ENCODE assay signal across 1 cellular context in the genomic region with DNA sequence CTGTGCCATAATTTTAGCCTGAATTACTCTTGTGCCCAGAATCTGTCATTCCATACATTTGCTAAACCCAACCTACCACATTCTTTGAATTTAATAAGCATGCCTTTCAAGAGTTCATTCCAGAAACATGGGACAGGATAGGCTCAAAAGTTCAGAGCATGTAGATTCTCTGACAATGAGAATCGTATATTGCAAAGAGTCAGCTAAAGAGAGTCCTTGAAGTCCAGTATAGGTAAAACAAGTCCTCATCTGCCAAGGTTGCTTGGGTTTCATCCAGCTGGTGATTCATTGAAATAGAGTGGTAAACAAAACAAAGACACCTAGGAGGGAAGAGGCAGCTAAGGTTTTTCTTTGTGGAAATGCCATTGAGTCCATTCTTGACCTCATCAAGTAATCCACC.
TF ChIP-seq lines count a peak whose summit lies in the region.

No MANE protein-coding gene starts in this region.

TF ChIP-seq in HCT116, 20 proteins besides CTCF, POLR2A, EP300 and RAD21 (continued from another document):
- TF ChIP-seq, protein P1, sequence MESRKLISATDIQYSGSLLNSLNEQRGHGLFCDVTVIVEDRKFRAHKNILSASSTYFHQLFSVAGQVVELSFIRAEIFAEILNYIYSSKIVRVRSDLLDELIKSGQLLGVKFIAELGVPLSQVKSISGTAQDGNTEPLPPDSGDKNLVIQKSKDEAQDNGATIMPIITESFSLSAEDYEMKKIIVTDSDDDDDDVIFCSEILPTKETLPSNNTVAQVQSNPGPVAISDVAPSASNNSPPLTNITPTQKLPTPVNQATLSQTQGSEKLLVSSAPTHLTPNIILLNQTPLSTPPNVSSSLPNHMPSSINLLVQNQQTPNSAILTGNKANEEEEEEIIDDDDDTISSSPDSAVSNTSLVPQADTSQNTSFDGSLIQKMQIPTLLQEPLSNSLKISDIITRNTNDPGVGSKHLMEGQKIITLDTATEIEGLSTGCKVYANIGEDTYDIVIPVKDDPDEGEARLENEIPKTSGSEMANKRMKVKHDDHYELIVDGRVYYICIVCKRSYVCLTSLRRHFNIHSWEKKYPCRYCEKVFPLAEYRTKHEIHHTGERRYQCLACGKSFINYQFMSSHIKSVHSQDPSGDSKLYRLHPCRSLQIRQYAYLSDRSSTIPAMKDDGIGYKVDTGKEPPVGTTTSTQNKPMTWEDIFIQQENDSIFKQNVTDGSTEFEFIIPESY (IDR thresholded peaks at IDR 0.05; ENCODE audit: extremely low read depth, insufficient replicate concordance, low read length) = no peak
- TF ChIP-seq ZFX (IDR thresholded peaks at IDR 0.05) (no peak), SP1 (IDR thresholded peaks at IDR 0.05; ENCODE audit: low read depth) (peak; percentile 58), TCF7L2 (IDR thresholded peaks at IDR 0.05; ENCODE audit: borderline replicate concordance, extremely low read depth, insufficient read depth, insufficient read length) (no peak), ELF1 (IDR thresholded peaks at IDR 0.05; ENCODE audit: borderline replicate concordance, low read depth) (no peak), EGR1 (IDR thresholded peaks at IDR 0.05; ENCODE audit: low read depth) (0 out of 2 replicates have a peak, but pooled peaks have one; percentile 15), EZH2 (IDR thresholded peaks at IDR 0.05) (no peak), YY1 (IDR thresholded peaks at IDR 0.05; ENCODE audit: extremely low read depth, insufficient replicate concordance, low read depth, low read length) (no peak), CBX3 (IDR thresholded peaks at IDR 0.05; ENCODE audit: low read depth) (no peak), SRF (IDR thresholded peaks at IDR 0.05; ENCODE audit: low read depth) (no peak), FOSL1 (IDR thresholded peaks at IDR 0.05; ENCODE audit: low read depth) (peak; percentile 31; the same call in 1 of the 2 replicates), JUND (IDR thresholded peaks at IDR 0.05) (peak; percentile 52), ZNF274 (IDR thresholded peaks at IDR 0.05; ENCODE audit: low read depth, low read length) (no peak), POLR2AphosphoS5 (IDR thresholded peaks at IDR 0.05; ENCODE audit: low read depth, low read length) (no peak), SIN3A (IDR thresholded peaks at IDR 0.05; ENCODE audit: low read depth) (no peak), CEBPB (IDR thresholded peaks at IDR 0.05; ENCODE audit: low read depth) (no peak)
- TF ChIP-seq, protein P2, sequence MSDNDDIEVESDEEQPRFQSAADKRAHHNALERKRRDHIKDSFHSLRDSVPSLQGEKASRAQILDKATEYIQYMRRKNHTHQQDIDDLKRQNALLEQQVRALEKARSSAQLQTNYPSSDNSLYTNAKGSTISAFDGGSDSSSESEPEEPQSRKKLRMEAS (IDR thresholded peaks at IDR 0.05) = no peak
- TF ChIP-seq, protein P3, sequence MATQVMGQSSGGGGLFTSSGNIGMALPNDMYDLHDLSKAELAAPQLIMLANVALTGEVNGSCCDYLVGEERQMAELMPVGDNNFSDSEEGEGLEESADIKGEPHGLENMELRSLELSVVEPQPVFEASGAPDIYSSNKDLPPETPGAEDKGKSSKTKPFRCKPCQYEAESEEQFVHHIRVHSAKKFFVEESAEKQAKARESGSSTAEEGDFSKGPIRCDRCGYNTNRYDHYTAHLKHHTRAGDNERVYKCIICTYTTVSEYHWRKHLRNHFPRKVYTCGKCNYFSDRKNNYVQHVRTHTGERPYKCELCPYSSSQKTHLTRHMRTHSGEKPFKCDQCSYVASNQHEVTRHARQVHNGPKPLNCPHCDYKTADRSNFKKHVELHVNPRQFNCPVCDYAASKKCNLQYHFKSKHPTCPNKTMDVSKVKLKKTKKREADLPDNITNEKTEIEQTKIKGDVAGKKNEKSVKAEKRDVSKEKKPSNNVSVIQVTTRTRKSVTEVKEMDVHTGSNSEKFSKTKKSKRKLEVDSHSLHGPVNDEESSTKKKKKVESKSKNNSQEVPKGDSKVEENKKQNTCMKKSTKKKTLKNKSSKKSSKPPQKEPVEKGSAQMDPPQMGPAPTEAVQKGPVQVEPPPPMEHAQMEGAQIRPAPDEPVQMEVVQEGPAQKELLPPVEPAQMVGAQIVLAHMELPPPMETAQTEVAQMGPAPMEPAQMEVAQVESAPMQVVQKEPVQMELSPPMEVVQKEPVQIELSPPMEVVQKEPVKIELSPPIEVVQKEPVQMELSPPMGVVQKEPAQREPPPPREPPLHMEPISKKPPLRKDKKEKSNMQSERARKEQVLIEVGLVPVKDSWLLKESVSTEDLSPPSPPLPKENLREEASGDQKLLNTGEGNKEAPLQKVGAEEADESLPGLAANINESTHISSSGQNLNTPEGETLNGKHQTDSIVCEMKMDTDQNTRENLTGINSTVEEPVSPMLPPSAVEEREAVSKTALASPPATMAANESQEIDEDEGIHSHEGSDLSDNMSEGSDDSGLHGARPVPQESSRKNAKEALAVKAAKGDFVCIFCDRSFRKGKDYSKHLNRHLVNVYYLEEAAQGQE (IDR thresholded peaks at IDR 0.05; ENCODE audit: low read depth) = no peak
- TF ChIP-seq, protein P4, sequence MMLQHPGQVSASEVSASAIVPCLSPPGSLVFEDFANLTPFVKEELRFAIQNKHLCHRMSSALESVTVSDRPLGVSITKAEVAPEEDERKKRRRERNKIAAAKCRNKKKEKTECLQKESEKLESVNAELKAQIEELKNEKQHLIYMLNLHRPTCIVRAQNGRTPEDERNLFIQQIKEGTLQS (IDR thresholded peaks at IDR 0.05) = no peak
